ENCODE assay signal across 8 cellular contexts in the genomic region with DNA sequence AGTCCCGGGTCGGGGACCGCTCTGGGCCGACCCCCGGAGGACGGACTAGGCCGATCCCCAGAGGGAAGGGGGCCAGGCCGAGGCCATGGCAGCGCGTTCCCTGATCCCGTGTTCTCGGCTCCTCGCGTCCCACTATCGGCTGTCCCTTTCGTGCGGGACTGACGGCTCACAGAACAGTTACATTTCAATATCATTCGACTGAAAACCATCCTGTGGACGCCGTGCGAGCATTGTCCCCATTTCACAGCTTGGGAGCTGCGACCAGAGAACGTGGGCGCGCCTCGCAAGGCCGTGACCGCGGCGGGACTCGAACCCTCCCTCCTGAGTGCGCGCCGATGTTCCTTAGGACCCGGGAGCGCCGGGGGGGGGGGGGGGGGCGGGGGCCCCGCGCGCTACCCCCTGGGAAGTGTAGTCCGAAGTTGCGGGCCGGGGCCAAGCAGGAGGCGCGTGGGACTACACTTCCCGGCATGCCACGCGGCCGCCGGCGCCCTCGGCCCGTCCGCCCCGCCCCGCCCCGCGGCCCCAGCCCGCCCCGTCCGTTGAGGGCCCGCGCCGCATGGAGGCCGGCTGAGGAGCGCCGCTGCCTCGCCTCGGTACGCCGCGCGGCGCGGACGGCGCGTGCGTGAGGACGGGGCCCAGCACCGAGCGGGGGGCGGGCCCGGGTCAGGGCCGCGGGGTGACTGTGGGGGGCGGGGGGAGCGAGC. TPM values are rescaled to one million over a fixed set of nuclear protein-coding genes. Genes with fewer than 3 reads are reported as not detected.
A peak's percentile ranks its signal among the peaks of the same experiment; 100 is the strongest.
DNase-seq lines count a peak whose midpoint lies in the region; ATAC-seq, FAIRE-seq and TF ChIP-seq lines count a peak whose summit lies in the region.

A gene with protein sequence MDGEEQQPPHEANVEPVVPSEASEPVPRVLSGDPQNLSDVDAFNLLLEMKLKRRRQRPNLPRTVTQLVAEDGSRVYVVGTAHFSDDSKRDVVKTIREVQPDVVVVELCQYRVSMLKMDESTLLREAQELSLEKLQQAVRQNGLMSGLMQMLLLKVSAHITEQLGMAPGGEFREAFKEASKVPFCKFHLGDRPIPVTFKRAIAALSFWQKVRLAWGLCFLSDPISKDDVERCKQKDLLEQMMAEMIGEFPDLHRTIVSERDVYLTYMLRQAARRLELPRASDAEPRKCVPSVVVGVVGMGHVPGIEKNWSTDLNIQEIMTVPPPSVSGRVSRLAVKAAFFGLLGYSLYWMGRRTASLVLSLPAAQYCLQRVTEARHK (plus strand): TSS at position 530 of the 704 bp plus-strand sequence. CDS start 7,148 bp downstream, outside the sequence.

- H3K4me2 ChIP-seq in SU-DHL-6 (ENCODE audit: low read depth, low read length, poor library complexity, severe bottlenecking) = peak within 1 kb of the TSS; percentile 90

- no peak for TF ChIP-seq CTCF in AG09319 (IDR thresholded peaks at IDR 0.05; ENCODE audit: low read depth, low read length)
- TF ChIP-seq CTCF in SU-DHL-6 (IDR thresholded peaks at IDR 0.05; ENCODE audit: insufficient read depth, low read length, poor library complexity, severe bottlenecking) = no peak
- TF ChIP-seq CTCF in omental fat pad (IDR thresholded peaks at IDR 0.05) = no peak

- no peaks in the 10 kb centered on the region for H3K36me3 ChIP-seq in SU-DHL-6 (ENCODE audit: low read length)

- FAIRE-seq in GM19239 (lab: Jason Lieb, UNC) = peak; percentile 44

- peak; percentile 71 for DNase-seq in AG09319 (ENCODE audit: extremely low read depth, low read depth)
- DNase-seq in GM19239 (ENCODE audit: insufficient read length, low spot score) = peak; percentile 95
- peak; percentile 83 for DNase-seq in LHCN-M2 (ENCODE audit: low read depth)
- peak; percentile 93 for DNase-seq in glomerular visceral epithelial cell (ENCODE audit: extremely low spot score)
- DNase-seq in omental fat pad (ENCODE audit: low spot score) = no peak
- peak; percentile 77 for DNase-seq in superior temporal gyrus (ENCODE audit: extremely low spot score)

- peaks cover 2% of the 10 kb centered on the region for H3K36me3 Mint-ChIP-seq in activated naive CD8-positive, alpha-beta T cell

- H3K9ac ChIP-seq in SU-DHL-6 (ENCODE audit: low read length) = peak within 1 kb of the TSS; percentile 99

- no peaks in the 10 kb centered on the region for H3K9me3 ChIP-seq in SU-DHL-6 (ENCODE audit: insufficient read depth, low read length)

- peak within 1 kb of the TSS; percentile 70 for H2AFZ ChIP-seq in SU-DHL-6 (ENCODE audit: low read depth, low read length, severe bottlenecking)

- peak within 1 kb of the TSS; percentile 93 for H3K27ac Mint-ChIP-seq in activated naive CD8-positive, alpha-beta T cell

- peaks cover 28% of the 10 kb centered on the region for H3K4me1 Mint-ChIP-seq in activated naive CD8-positive, alpha-beta T cell (ENCODE audit: low read depth)

- no peaks in the 10 kb centered on the region for H3K9me3 Mint-ChIP-seq in activated naive CD8-positive, alpha-beta T cell (ENCODE audit: low read depth)

- peak within 1 kb of the TSS; percentile 99 for H3K27ac ChIP-seq in SU-DHL-6 (ENCODE audit: low read depth, low read length)

- H3K27me3 ChIP-seq in SU-DHL-6 (ENCODE audit: low read length) = no peaks in the 10 kb centered on the region

- peak; percentile 73 for ATAC-seq in omental fat pad (ENCODE audit: low FRiP score)

- H3F3A ChIP-seq in SU-DHL-6 (ENCODE audit: insufficient read depth) = peaks cover 37% of the 10 kb centered on the region

- no peaks in the 10 kb centered on the region for H4K20me1 ChIP-seq in SU-DHL-6 (ENCODE audit: low read depth, low read length)

- no peaks in the 10 kb centered on the region for H3K27me3 Mint-ChIP-seq in activated naive CD8-positive, alpha-beta T cell

- H3K9me2 ChIP-seq in SU-DHL-6 (replicated peaks; ENCODE audit: insufficient read depth, low read length) = no peaks in the 10 kb centered on the region

- peaks cover 24% of the 10 kb centered on the region for H3K79me2 ChIP-seq in SU-DHL-6 (ENCODE audit: insufficient read depth, low read length)

- peak within 1 kb of the TSS; percentile 76 for H3K4me3 ChIP-seq in SU-DHL-6 (ENCODE audit: insufficient read depth, low read length, poor library complexity, severe bottlenecking)

- peak within 1 kb of the TSS; percentile 96 for H3K4me3 Mint-ChIP-seq in activated naive CD8-positive, alpha-beta T cell

RNA-seq across cellular contexts. Expression of the gene that starts here (rescaled TPM):
- 26.3 and 31.5 TPM in 2 replicates for total RNA-seq in LHCN-M2 (2014; rRNA removed)
- 16.2 TPM for polyA plus RNA-seq in LHCN-M2 (2012)
- total RNA-seq in omental fat pad = 10 to 100 TPM; 18.3 to 43.1 (median 28.4) TPM
